ENCODE assay signal across 9 cellular contexts in genomic region chr6:158718431-158719126, GRCh38.
DNase-seq lines count a peak whose midpoint lies in the region; ATAC-seq, FAIRE-seq and TF ChIP-seq lines count a peak whose summit lies in the region.
"Had no signal": no experiment of that assay in that cellular context is flagged by ENCODE, and none has a peak within 500 bp of the region (broad histone marks: within the 10 kb centered on the region; RNA-seq: fewer than 3 reads in every experiment).

No MANE protein-coding gene starts in this region.

- no peak overlapping the region for H2AFZ ChIP-seq in H1 (ENCODE audit: low read length)

- no peak overlapping the region for H3K56ac ChIP-seq in H1 (replicated peaks; ENCODE audit: insufficient read length, low read depth, low read length)

- H3K36me3 Mint-ChIP-seq in natural killer cell treated with Interleukin-12 subunit alpha and Interleukin-12 subunit beta and Interleukin-15 and Interleukin-18, amount 100 ng/mL, for 72 hours = peaks cover 25% of the 10 kb centered on the region

- no peak overlapping the region for H2BK120ac ChIP-seq in H1 (replicated peaks; ENCODE audit: low read depth, low read length)

- no peak overlapping the region for H4K91ac ChIP-seq in H1 (replicated peaks; ENCODE audit: insufficient read length, low read length)

- no peaks in the 10 kb centered on the region for H3K9me3 ChIP-seq in H1 (ENCODE audit: insufficient read depth in 2 of 2, low read depth in 1 of 2, low read length in 1 of 2)
- H3K9me3 ChIP-seq: SJSA1 had no signal

- no peak for ATAC-seq in natural killer cell treated with Interleukin-12 subunit alpha and Interleukin-12 subunit beta and Interleukin-15 and Interleukin-18, amount 100 ng/mL, for 72 hours
- ATAC-seq in HG03159 (IDR thresholded peaks at IDR 0.05; ENCODE audit: unreplicated experiment) (no peak), HG02642 (IDR thresholded peaks at IDR 0.05; ENCODE audit: poor library complexity, unreplicated experiment) (no peak)

- no peaks in the 10 kb centered on the region for H3K9me3 Mint-ChIP-seq in natural killer cell treated with Interleukin-12 subunit alpha and Interleukin-12 subunit beta and Interleukin-15 and Interleukin-18, amount 100 ng/mL, for 72 hours

- H3K36me3 ChIP-seq in H1 (ENCODE audit: control insufficient read depth in 2 of 4, insufficient read depth in 4 of 4, low read length in 3 of 4) = no peaks in the 10 kb centered on the region

- DNase-seq in GM12864 (ENCODE audit: low read depth) (no peak), NCI-H460 (ENCODE audit: extremely low read depth, low read depth) (peak; percentile 15), H1 (ENCODE audit: low read depth in 1 of 2, low spot score in 2 of 2) (peak; percentile 77 to 82), HTR-8/SVneo (ENCODE audit: insufficient read length, low spot score) (no peak), DMS79 treated with DMSO at 0.1 percent for 48 hours (lab: John Stamatoyannopoulos, UW) (no peak)
- DNase-seq in natural killer cell treated with Interleukin-12 subunit alpha and Interleukin-12 subunit beta and Interleukin-15 and Interleukin-18, amount 100 ng/mL, for 72 hours (ENCODE audit: low spot score) = no peak

- no peak overlapping the region for H3K14ac ChIP-seq in H1 (ENCODE audit: insufficient read length)

- H3K4me3 ChIP-seq in GM12864 (ENCODE audit: low read depth, low read length) (no peak overlapping the region), H1 (ENCODE audit: extremely low read depth in 1 of 4, insufficient read depth in 2 of 4, low read depth in 3 of 4, low read length in 4 of 4) (no peak overlapping the region)
- H3K4me3 ChIP-seq: SJSA1 had no signal

- TF ChIP-seq RAD21 in H1 (IDR thresholded peaks at IDR 0.05 in 1 of 2, conservative IDR thresholded peaks at IDR 0.05 in 1 of 2; ENCODE audit: low read depth in 2 of 2, low read length in 2 of 2) = peak; percentile 95

- CTCF ChIA-PET in H1 (lab: Charles Lee; ENCODE audit: partially characterized antibody) = interaction anchor here (0.5 to 4.9 kb wide), 54 partner anchors 7 to 450 kb away, joined by 3 to 37 read pairs (median 4); partner anchors contain the start of gene RSPH3

- POLR2A ChIA-PET in H1 (lab: Charles Lee; ENCODE audit: partially characterized antibody) = interaction anchor here (0.7 to 5.6 kb wide), 8 partner anchors 9 to 251 kb away, joined by 3 to 38 read pairs (median 4); no protein-coding TSS in a partner anchor

- peak overlapping the region; percentile 84 to 94 for H3K27ac Mint-ChIP-seq in natural killer cell treated with Interleukin-12 subunit alpha and Interleukin-12 subunit beta and Interleukin-15 and Interleukin-18, amount 100 ng/mL, for 72 hours

- TF ChIP-seq CTCF in GM12864 (IDR thresholded peaks at IDR 0.05; ENCODE audit: low read depth, low read length, missing control alignments) = peak; percentile 53
- TF ChIP-seq CTCF in H1 (IDR thresholded peaks at IDR 0.05; ENCODE audit: control extremely low read depth in 1 of 3, insufficient read depth in 1 of 3, low read depth in 1 of 3, low read length in 3 of 3) = peak; percentile 84 to 94 (median 93)

- no peak overlapping the region for H3K4me2 ChIP-seq in H1 (ENCODE audit: insufficient read depth in 1 of 2, low read depth in 2 of 2, low read length in 2 of 2)

- no peaks in the 10 kb centered on the region for H3K79me2 ChIP-seq in H1 (ENCODE audit: control insufficient read depth in 1 of 2, insufficient read depth in 2 of 2, low read length in 2 of 2)

- no peak overlapping the region for H2AK5ac ChIP-seq in H1 (ENCODE audit: low read depth, low read length)

- no peaks in the 10 kb centered on the region for H3K27me3 Mint-ChIP-seq in natural killer cell treated with Interleukin-12 subunit alpha and Interleukin-12 subunit beta and Interleukin-15 and Interleukin-18, amount 100 ng/mL, for 72 hours

- peaks cover 0 to 9% (median 3%) of the 10 kb centered on the region in 4 experiments; a peak in 4 of 7 replicates for H3K4me1 ChIP-seq in H1 (replicated peaks in 1 of 4; ENCODE audit: control insufficient read depth in 3 of 4, insufficient read depth in 4 of 4, low read length in 3 of 4)

- H3K27ac ChIP-seq in H1 (ENCODE audit: low read depth, low read length) = no peak overlapping the region
- H3K27ac ChIP-seq: SJSA1 had no signal

- H4K8ac ChIP-seq in H1 (ENCODE audit: extremely low read depth, insufficient read depth, low read length) = 0 out of 2 replicates have a peak overlapping the region, but pooled peaks have one; percentile 39

- WGBS in H1 (ENCODE audit: extremely low coverage in 1 of 2, insufficient coverage in 1 of 2, insufficient read length in 1 of 2, insufficient replicate concordance in 2 of 2, low coverage in 1 of 2, low lambda C conversion rate in 2 of 2, missing lambda C conversion rate in 1 of 2), 2 experiments = 44% methylated on average over 15 of the region's 15 CpGs; no CpG with 5 or more reads in 1 of the 2 experiments

- TF ChIP-seq POLR2A in H1 (IDR thresholded peaks at IDR 0.05; ENCODE audit: control extremely low read depth in 1 of 2, low read depth in 2 of 2, low read length in 2 of 2) = no peak

- H3K79me1 ChIP-seq in H1 (ENCODE audit: low read depth, low read length) = no peaks in the 10 kb centered on the region

- H2BK15ac ChIP-seq in H1 (ENCODE audit: low read length) = peak overlapping the region; percentile 83; the same call in 1 of the 2 replicates

- no peaks in the 10 kb centered on the region for H3K23me2 ChIP-seq in H1 (ENCODE audit: low read depth, low read length)

- peak overlapping the region; percentile 61; the same call in 1 of the 2 replicates for H2BK20ac ChIP-seq in H1 (ENCODE audit: low read length)

- H3K23ac ChIP-seq in H1 (ENCODE audit: insufficient read length) = no peak overlapping the region

- peaks cover 0 to 2% of the 10 kb centered on the region in 2 experiments for H4K20me1 ChIP-seq in H1 (replicated peaks in 1 of 2; ENCODE audit: control insufficient read depth in 1 of 2, insufficient read depth in 2 of 2, low read length in 2 of 2)

- no peak; a peak in 1 of 3 replicates for TF ChIP-seq EP300 in H1 (IDR thresholded peaks at IDR 0.05; ENCODE audit: borderline replicate concordance in 1 of 2, low read depth in 2 of 2, low read length in 2 of 2)

- H2BK12ac ChIP-seq in H1 (ENCODE audit: low read depth, low read length) = peak overlapping the region; percentile 94

- peak overlapping the region; percentile 66; the same call in 1 of the 2 replicates for H2BK5ac ChIP-seq in H1 (ENCODE audit: low read depth, low read length)

- peak overlapping the region; percentile 54 for H3K4ac ChIP-seq in H1 (replicated peaks; ENCODE audit: insufficient read length, low read depth, low read length)

- peaks cover 64 to 69% of the 10 kb centered on the region in 2 donors for H3K4me1 Mint-ChIP-seq in natural killer cell treated with Interleukin-12 subunit alpha and Interleukin-12 subunit beta and Interleukin-15 and Interleukin-18, amount 100 ng/mL, for 72 hours (ENCODE audit: low read depth in 2 of 2)

- H3K18ac ChIP-seq in H1 (ENCODE audit: extremely low read depth, low read length) = peak overlapping the region; percentile 78; the same call in 1 of the 2 replicates

- peak overlapping the region; percentile 15 for H4K5ac ChIP-seq in H1 (ENCODE audit: insufficient read length, low read depth, low read length)

- peak overlapping the region; percentile 85 for H3K4me3 Mint-ChIP-seq in natural killer cell treated with Interleukin-12 subunit alpha and Interleukin-12 subunit beta and Interleukin-15 and Interleukin-18, amount 100 ng/mL, for 72 hours

- peak; percentile 50 for FAIRE-seq in H1 (lab: Jason Lieb, UNC)
- FAIRE-seq in HTR-8/SVneo (lab: Jason Lieb, UNC) = no peak

- no peak overlapping the region for H3K9ac ChIP-seq in H1 (replicated peaks in 1 of 4; ENCODE audit: extremely low read depth in 1 of 4, low read depth in 3 of 4, low read length in 3 of 4)

- H3K27me3 ChIP-seq in H1 (replicated peaks in 1 of 4; ENCODE audit: control insufficient read depth in 3 of 4, extremely low read depth in 1 of 4, insufficient read depth in 3 of 4, low read length in 3 of 4) = no peaks in the 10 kb centered on the region
- H3K27me3 ChIP-seq: SJSA1 had no signal

TF ChIP-seq in H1, 55 proteins besides CTCF, POLR2A, EP300 and RAD21:
- 0 out of 2 replicates have a peak, but pooled peaks have one; percentile 13 for TF ChIP-seq POU5F1 (IDR thresholded peaks at IDR 0.05; ENCODE audit: low read depth, low read length)
- TF ChIP-seq BACH1 (IDR thresholded peaks at IDR 0.05; ENCODE audit: low read length) = no peak
- no peak for TF ChIP-seq BCL11A (IDR thresholded peaks at IDR 0.05; ENCODE audit: low read depth in 2 of 2, low read length in 2 of 2)
- peak; percentile 47 for TF ChIP-seq CTBP2 (IDR thresholded peaks at IDR 0.05; ENCODE audit: borderline replicate concordance, insufficient read depth, insufficient read length, low read length)
- TF ChIP-seq SIN3A (conservative IDR thresholded peaks at IDR 0.05 in 1 of 2, IDR thresholded peaks at IDR 0.05 in 1 of 2; ENCODE audit: low read depth in 1 of 2, low read length in 2 of 2) = no peak
- no peak for TF ChIP-seq RNF2 (IDR thresholded peaks at IDR 0.05; ENCODE audit: borderline replicate concordance, low read depth, low read length, missing control alignments, poor library complexity, severe bottlenecking)
- 0 out of 2 replicates have a peak, but pooled peaks have one; percentile 28 for TF ChIP-seq CREB1 (IDR thresholded peaks at IDR 0.05)

Comparison
In these comparisons a context has a peak if more than half of its experiments do, and no peak if none do; other contexts are left out.
1. DNase-seq: peak in NCI-H460 (single experiment) and H1 (2 of 2); none in GM12864 (single experiment), natural killer cell treated with Interleukin-12 subunit alpha and Interleukin-12 subunit beta and Interleukin-15 and Interleukin-18, amount 100 ng/mL, for 72 hours (single experiment), HTR-8/SVneo (single experiment) and DMS79 treated with DMSO at 0.1 percent for 48 hours (single experiment).